In the genomic region with DNA sequence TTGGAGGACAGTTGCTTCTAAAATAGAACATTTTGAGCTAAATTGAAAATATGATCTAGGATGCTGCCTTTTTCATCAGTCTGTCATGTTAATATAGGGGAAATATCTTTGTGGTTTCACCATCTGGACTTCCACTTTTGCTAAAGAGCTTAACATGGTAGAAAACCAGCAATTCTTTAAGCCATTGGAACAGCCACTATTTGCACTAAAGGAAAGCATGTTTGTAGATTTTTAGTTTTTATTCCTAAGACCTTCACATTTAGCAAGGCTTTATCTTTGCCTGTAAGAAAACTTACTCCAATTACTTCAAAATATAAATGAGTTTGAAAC, we compare ENCODE assay signal across 29 cellular contexts.
A peak's percentile ranks its signal among the peaks of the same experiment; 100 is the strongest.
DNase-seq lines count a peak whose midpoint lies in the region; ATAC-seq, FAIRE-seq and TF ChIP-seq lines count a peak whose summit lies in the region.
"Had no signal": no experiment of that assay in that cellular context is flagged by ENCODE, and none has a peak within 500 bp of the region (broad histone marks: within the 10 kb centered on the region; RNA-seq: fewer than 3 reads in every experiment).

No MANE protein-coding gene starts in this region.

- ATAC-seq in IMR-90 (ENCODE audit: low read depth) (no peak), GM12878 (peak; percentile 18)
- ATAC-seq: activated CD4-positive, CD25-positive, alpha-beta regulatory T cell treated with anti-CD3 and anti-CD28 coated beads, Interleukin-2, amount 50 U/mL, for 24 hours; effector memory CD8-positive, alpha-beta T cell; GM23338; mucosa of descending colon; natural killer cell treated with Interleukin-12 subunit alpha and Interleukin-12 subunit beta and Interleukin-15 and Interleukin-18, amount 100 ng/mL, for 72 hours; T-helper 17 cell had no signal

- H3K23ac ChIP-seq in IMR-90 (ENCODE audit: low read depth, low read length): no peak overlapping the region

- H3K9ac ChIP-seq in IMR-90 (ENCODE audit: low read depth, low read length) (no peak overlapping the region), GM12878 (ENCODE audit: control insufficient read depth, insufficient read depth, low read length) (no peak overlapping the region), SK-N-SH (no peak overlapping the region)

- TF ChIP-seq EP300 in GM12878 (IDR thresholded peaks at IDR 0.05; ENCODE audit: borderline replicate concordance in 1 of 2, control insufficient read depth in 1 of 2, low read depth in 2 of 2, low read length in 2 of 2) (no peak), SK-N-SH (IDR thresholded peaks at IDR 0.05; ENCODE audit: borderline replicate concordance in 1 of 2, low read depth in 1 of 2, low read length in 1 of 2) (no peak)

- no peak overlapping the region for H3K14ac ChIP-seq in IMR-90 (replicated peaks; ENCODE audit: low read depth, low read length)

- no peak overlapping the region for H3K4me3 ChIP-seq in IMR-90 (ENCODE audit: insufficient read depth, low read depth, low read length)
- no peak overlapping the region for H3K4me3 ChIP-seq in GM12878
- no peak overlapping the region for H3K4me3 ChIP-seq in SK-N-SH (ENCODE audit: low read depth in 2 of 2, low read length in 1 of 2)
- H3K4me3 ChIP-seq in small intestine (ENCODE audit: low read depth in 1 of 2, low read length in 2 of 2): no peak overlapping the region
- H3K4me3 ChIP-seq: cardiac muscle cell, GM23338, MG63, mucosa of descending colon, tibial nerve had no signal

- FAIRE-seq in D721Med (lab: Jason Lieb, UNC): peak; percentile 88
- FAIRE-seq in GM12878 (lab: Jason Lieb, UNC): no peak
- FAIRE-seq in small intestine (lab: Jason Lieb, UNC): no peak
- FAIRE-seq: astrocyte had no signal

- H2BK5ac ChIP-seq in IMR-90 (ENCODE audit: low read depth, low read length, poor library complexity, severe bottlenecking): no peak overlapping the region

- SMC1A ChIA-PET in GM12878 (lab: Charles Lee; ENCODE audit: uncharacterized antibody, unreplicated experiment): interaction anchor here (0.6 to 6.4 kb wide), 17 partner anchors 9 to 184 kb away, joined by 3 to 63 read pairs (median 5); no protein-coding TSS in a partner anchor

- H2AFZ ChIP-seq in IMR-90 (replicated peaks; ENCODE audit: low read length, poor library complexity) (no peak overlapping the region), GM12878 (ENCODE audit: control insufficient read depth, low read depth, low read length) (no peak overlapping the region), SK-N-SH (ENCODE audit: low read depth) (no peak overlapping the region)
- H2AFZ ChIP-seq: GM23338 had no signal

- H4K5ac ChIP-seq in IMR-90 (ENCODE audit: low read depth, low read length): no peak overlapping the region

- intact Hi-C loops in IMR-90 (cut with micrococcal nuclease): no loop called here
- intact Hi-C loops in GM12878 (cut with micrococcal nuclease; ENCODE audit: unreplicated experiment): loop anchor here (5.0 kb wide), 1 partner anchor 95 kb away; no protein-coding TSS in a partner anchor

- H4K8ac ChIP-seq in IMR-90 (ENCODE audit: low read depth in 2 of 2, low read length in 2 of 2): no peak overlapping the region

- H2BK15ac ChIP-seq in IMR-90 (ENCODE audit: low read depth, low read length): no peak overlapping the region

- BruUV-seq in IMR-90 (replicated peaks; lab: Mats Ljungman, UMichigan) (no TSS peak), GM12878 (replicated peaks; lab: Mats Ljungman, UMichigan) (no TSS peak)

- TF ChIP-seq POLR2A in IMR-90 (IDR thresholded peaks at IDR 0.05; ENCODE audit: low read depth, low read length): no peak
- TF ChIP-seq POLR2A in GM12878 (IDR thresholded peaks at IDR 0.05; ENCODE audit: low read depth, low read length): no peak

- H3K18ac ChIP-seq in IMR-90 (ENCODE audit: low read depth, low read length): no peak overlapping the region

- CTCF ChIA-PET in IMR-90 (lab: Yijun Ruan, JAX) (no interaction called here), GM12878 (lab: Yijun Ruan, JAX) (interaction anchor here (0.9 to 5.8 kb wide), 9 partner anchors 12 to 98 kb away, joined by 3 to 40 read pairs (median 4); no protein-coding TSS in a partner anchor), SK-N-SH (lab: Yijun Ruan, JAX) (interaction anchor here (0.6 kb wide), 1 partner anchor 329 kb away, joined by 3 read pairs; no protein-coding TSS in a partner anchor)

- H3K56ac ChIP-seq in IMR-90 (ENCODE audit: extremely low read depth, insufficient read depth, low read length): no peak overlapping the region

- H3K27ac ChIP-seq in IMR-90 (ENCODE audit: insufficient read depth, low read length): no peak overlapping the region
- no peak overlapping the region for H3K27ac ChIP-seq in GM12878 (ENCODE audit: control insufficient read depth, insufficient read depth)
- no peak overlapping the region for H3K27ac ChIP-seq in SK-N-SH (ENCODE audit: low read depth in 2 of 2, low read length in 1 of 2)
- H3K27ac ChIP-seq in small intestine (ENCODE audit: low read depth in 1 of 2, low read length in 1 of 2): no peak overlapping the region
- H3K27ac ChIP-seq: C4-2B, cardiac muscle cell, tibial nerve had no signal

- TF ChIP-seq RAD21 in IMR-90 (IDR thresholded peaks at IDR 0.05; ENCODE audit: low read length) (no peak), GM12878 (IDR thresholded peaks at IDR 0.05; ENCODE audit: insufficient read depth, low read depth, low read length) (no peak), SK-N-SH (IDR thresholded peaks at IDR 0.05; ENCODE audit: low read length) (no peak)

- H3K4me1 ChIP-seq in IMR-90 (ENCODE audit: control insufficient read depth, insufficient read depth, low read length): peaks cover 7% of the 10 kb centered on the region
- peaks cover 15% of the 10 kb centered on the region for H3K4me1 ChIP-seq in GM12878 (ENCODE audit: control insufficient read depth, insufficient read depth, low read length)
- peaks cover 0 to 2% of the 10 kb centered on the region in 2 experiments; a peak in 2 of 4 replicates for H3K4me1 ChIP-seq in SK-N-SH (ENCODE audit: control insufficient read depth in 1 of 2, insufficient read depth in 2 of 2, low read depth in 1 of 2, low read length in 1 of 2)
- H3K4me1 ChIP-seq in small intestine (ENCODE audit: control insufficient read depth in 2 of 2, insufficient read depth in 1 of 2, low read depth in 1 of 2, low read length in 1 of 2): no peaks in the 10 kb centered on the region
- H3K4me1 ChIP-seq: Caco-2, tibial nerve had no signal

- in situ Hi-C loops in IMR-90 (cut with MboI; ENCODE audit: low sequenced_read_pairs): no loop called here
- in situ Hi-C loops in GM12878 (cut with MboI): no loop called here

- POLR2A ChIA-PET in IMR-90 (lab: Charles Lee; ENCODE audit: unreplicated experiment): no interaction called here
- POLR2A ChIA-PET in GM12878 (lab: Charles Lee): interaction anchor here (0.9 to 2.4 kb wide), 4 partner anchors 19 to 96 kb away, joined by 4 to 8 read pairs (median 4); no protein-coding TSS in a partner anchor
- POLR2A ChIA-PET in SK-N-SH (lab: Yijun Ruan, JAX): no interaction called here

- no peaks in the 10 kb centered on the region for H3K79me2 ChIP-seq in GM12878 (ENCODE audit: control insufficient read depth, insufficient read depth, low read length)
- H3K79me2 ChIP-seq in SK-N-SH (ENCODE audit: insufficient read depth): no peaks in the 10 kb centered on the region

- H3K79me1 ChIP-seq in IMR-90 (ENCODE audit: low read depth in 1 of 2, low read length in 2 of 2): no peaks in the 10 kb centered on the region

- H2BK120ac ChIP-seq in IMR-90 (ENCODE audit: low read depth, low read length): no peak overlapping the region

- H3K36me3 ChIP-seq in IMR-90 (ENCODE audit: control insufficient read depth, insufficient read depth, low read length) (no peaks in the 10 kb centered on the region), GM12878 (ENCODE audit: control insufficient read depth in 2 of 2, insufficient read depth in 2 of 2, low read length in 1 of 2) (no peaks in the 10 kb centered on the region), SK-N-SH (replicated peaks in 1 of 2; ENCODE audit: control insufficient read depth in 1 of 2, insufficient read depth in 2 of 2, low read length in 1 of 2) (no peaks in the 10 kb centered on the region), small intestine (ENCODE audit: control insufficient read depth in 2 of 2, insufficient read depth in 2 of 2, low read length in 2 of 2) (no peaks in the 10 kb centered on the region)
- H3K36me3 ChIP-seq: cardiac muscle cell, MG63, tibial nerve had no signal

- no peaks in the 10 kb centered on the region for H3K9me2 ChIP-seq in SK-N-SH

- TF ChIP-seq CTCF in D721Med (IDR thresholded peaks at IDR 0.05; ENCODE audit: insufficient read depth, missing control alignments) (no peak), IMR-90 (conservative IDR thresholded peaks at IDR 0.05; ENCODE audit: low read depth, low read length) (no peak), GM12878 (IDR thresholded peaks at IDR 0.05 in 2 of 3, conservative IDR thresholded peaks at IDR 0.05 in 1 of 3; ENCODE audit: control insufficient read depth in 2 of 3, extremely low read depth in 1 of 3, insufficient read depth in 1 of 3, low read depth in 3 of 3, low read length in 3 of 3) (no peak), SK-N-SH (IDR thresholded peaks at IDR 0.05) (no peak)

- H3K4ac ChIP-seq in IMR-90 (ENCODE audit: low read depth, low read length): no peak overlapping the region

- dilution Hi-C loops in IMR-90 (cut with HindIII; ENCODE audit: low sequenced_read_pairs, unreplicated experiment): no loop called here

- no peaks in the 10 kb centered on the region for H4K20me1 ChIP-seq in IMR-90 (ENCODE audit: insufficient read depth, low read length)
- H4K20me1 ChIP-seq in GM12878 (ENCODE audit: control insufficient read depth, insufficient read depth): no peaks in the 10 kb centered on the region
- no peaks in the 10 kb centered on the region for H4K20me1 ChIP-seq in SK-N-SH (ENCODE audit: insufficient read depth)

- H3K4me2 ChIP-seq in IMR-90 (ENCODE audit: low read depth, low read length): peak overlapping the region; percentile 6; the same call in 1 of the 2 replicates
- H3K4me2 ChIP-seq in GM12878 (ENCODE audit: control insufficient read depth, insufficient read depth): peak overlapping the region; percentile 27; the same call in 1 of the 2 replicates
- H3K4me2 ChIP-seq in SK-N-SH: no peak overlapping the region
- H3K4me2 ChIP-seq: GM23338 had no signal

- H2AK5ac ChIP-seq in IMR-90 (ENCODE audit: low read depth, low read length): no peak overlapping the region

- H4K91ac ChIP-seq in IMR-90 (ENCODE audit: insufficient read depth, low read depth, low read length): no peak overlapping the region

- H2AK9ac ChIP-seq in IMR-90 (replicated peaks; ENCODE audit: low read depth, low read length, poor library complexity): no peak overlapping the region

- no peak for DNase-seq in D721Med (ENCODE audit: insufficient read length, low spot score)
- no peak for DNase-seq in IMR-90
- DNase-seq in NOMO-1 treated with DMSO at 0.1 percent for 48 hours (lab: John Stamatoyannopoulos, UW; ENCODE audit: unreplicated experiment): peak; percentile 42
- no peak for DNase-seq in GM12878 (ENCODE audit: low read depth, low spot score)
- DNase-seq in SK-N-SH: no peak
- no peak for DNase-seq in NCI-H2029 (lab: John Stamatoyannopoulos, UW)
- no peak for DNase-seq in small intestine
- DNase-seq: activated CD4-positive, alpha-beta T cell treated with anti-CD3 and anti-CD28 coated beads, Interleukin-2, amount 50 U/mL, for 48 hours; activated T-cell treated with anti-CD3 and anti-CD28 coated beads, Interleukin-2, amount 50 U/mL, for 48 hours; Caco-2; cortex of kidney; DMS79; effector memory CD8-positive, alpha-beta T cell; GDM1; hippocampal formation; MG63; mucosa of descending colon; NCI-H146; NCI-H2171 treated with DMSO at 0.1 percent for 48 hours; NCI-H510A treated with DMSO at 0.1 percent for 48 hours; stimulated activated CD4-positive, alpha-beta T cell treated with anti-CD3 and anti-CD28 coated beads, Interleukin-4, amount 100 ng/mL, for 4 hours; T-helper 17 cell had no signal

- no peaks in the 10 kb centered on the region for H3K9me3 ChIP-seq in IMR-90 (ENCODE audit: control insufficient read depth, insufficient read depth, low read length)
- no peaks in the 10 kb centered on the region for H3K9me3 ChIP-seq in GM12878 (replicated peaks; ENCODE audit: control insufficient read depth, insufficient read depth, low read length)
- no peaks in the 10 kb centered on the region for H3K9me3 ChIP-seq in SK-N-SH
- H3K9me3 ChIP-seq in small intestine (ENCODE audit: control insufficient read depth, low read depth): no peaks in the 10 kb centered on the region
- H3K9me3 ChIP-seq: Caco-2, MG63, mucosa of descending colon, tibial nerve had no signal

- RAD21 ChIA-PET in GM12878 (lab: Charles Lee; ENCODE audit: unreplicated experiment): interaction anchor here (0.7 to 3.1 kb wide), 6 partner anchors 19 to 426 kb away, joined by 3 to 27 read pairs (median 4); no protein-coding TSS in a partner anchor

- no peaks in the 10 kb centered on the region; the same call in 1 of the 2 replicates for H3K9me1 ChIP-seq in IMR-90 (ENCODE audit: insufficient read depth, low read length)

- no peaks in the 10 kb centered on the region for H3F3A ChIP-seq in SK-N-SH (replicated peaks; ENCODE audit: insufficient read depth)

- H3K27me3 ChIP-seq in IMR-90 (ENCODE audit: control insufficient read depth, insufficient read depth, low read length) (no peaks in the 10 kb centered on the region), GM12878 (replicated peaks in 1 of 2; ENCODE audit: control insufficient read depth in 2 of 2, insufficient read depth in 2 of 2, low read length in 1 of 2) (no peaks in the 10 kb centered on the region), SK-N-SH (ENCODE audit: insufficient read depth) (no peaks in the 10 kb centered on the region), small intestine (ENCODE audit: control insufficient read depth in 2 of 2, insufficient read depth in 2 of 2, low read length in 2 of 2) (no peaks in the 10 kb centered on the region)
- H3K27me3 ChIP-seq: cardiac muscle cell, MG63, tibial nerve had no signal

- no peak overlapping the region for H2BK20ac ChIP-seq in IMR-90 (ENCODE audit: low read depth, low read length)
